Comparison of ENCODE assay signal across 9 cellular contexts in the genomic region with DNA sequence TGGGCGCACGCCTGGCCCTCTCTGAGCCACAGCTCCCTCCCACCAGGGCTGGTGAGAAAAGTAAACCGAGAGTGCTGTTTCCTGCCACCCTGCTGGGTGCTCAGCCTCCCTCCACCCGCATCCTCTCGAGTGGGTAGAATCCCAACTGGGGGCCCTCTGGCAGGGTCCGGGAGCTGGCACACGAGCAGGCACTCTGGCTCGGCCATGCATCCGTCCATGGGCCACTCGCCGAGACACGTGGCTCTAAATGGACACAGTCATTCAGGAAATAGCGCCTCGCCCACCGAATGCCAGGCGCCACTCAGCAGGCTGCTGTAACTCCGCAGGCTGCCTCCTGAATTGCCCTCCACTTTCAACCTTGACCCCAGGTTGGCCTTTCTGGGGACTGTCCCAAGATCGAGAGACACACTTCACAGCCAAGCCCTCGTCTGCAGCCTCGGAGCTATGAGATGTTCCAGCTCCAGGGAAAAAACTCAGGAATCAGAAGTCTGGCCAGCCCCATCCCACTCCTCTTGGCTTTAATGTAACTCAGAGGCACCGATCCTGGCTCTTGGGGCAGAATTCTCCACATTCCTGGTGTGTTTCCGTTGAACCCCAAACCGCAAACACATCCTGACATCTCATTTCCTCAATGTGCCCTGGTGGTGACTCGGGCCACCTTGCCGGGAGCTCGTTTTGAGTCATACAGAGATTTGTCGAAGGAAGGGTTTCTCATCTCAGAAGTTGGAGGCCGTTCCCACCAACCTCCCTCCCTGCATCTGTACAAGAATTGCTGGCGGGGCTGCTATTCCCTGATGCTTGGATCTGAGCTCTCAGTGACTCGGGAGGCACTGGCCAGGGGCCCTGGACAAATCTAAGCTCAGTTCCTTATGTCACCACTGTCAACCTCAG. TPM values are rescaled to one million over a fixed set of nuclear protein-coding genes. Genes with fewer than 3 reads are reported as not detected.
DNase-seq lines count a peak whose midpoint lies in the region; ATAC-seq, FAIRE-seq and TF ChIP-seq lines count a peak whose summit lies in the region.
"Had no signal": no experiment of that assay in that cellular context is flagged by ENCODE, and none has a peak within 500 bp of the region (broad histone marks: within the 10 kb centered on the region; RNA-seq: fewer than 3 reads in every experiment).

No MANE protein-coding gene starts in this region.

- no peaks in the 10 kb centered on the region for H3K36me3 Mint-ChIP-seq in activated B cell treated with CpG ODN at 0.5 μM for 24 hours (ENCODE audit: low read depth)

- 0 out of 2 replicates have a peak overlapping the region, but pooled peaks have one; percentile 23 for H3K4me3 ChIP-seq in ACC112 (ENCODE audit: low read depth, low read length)
- peak overlapping the region; percentile 31 for H3K4me3 ChIP-seq in effector memory CD4-positive, alpha-beta T cell (ENCODE audit: insufficient read depth, low read depth, low read length, poor library complexity, severe bottlenecking)
- peak overlapping the region in 2 of 59 donors; percentile 6 to 27 for H3K4me3 ChIP-seq in dorsolateral prefrontal cortex
- H3K4me3 ChIP-seq: thyroid gland had no signal

- POLR2A ChIA-PET in activated B cell treated with CpG ODN at 0.5 μM for 24 hours (lab: Charles Lee): interaction anchor here (0.5 to 10.8 kb wide), 19 partner anchors 9 to 493 kb away, joined by 3 to 428 read pairs (median 6); partner anchors contain the start of gene KLF2

- no peaks in the 10 kb centered on the region for H3K9me3 Mint-ChIP-seq in activated B cell treated with CpG ODN at 0.5 μM for 24 hours

- ATAC-seq in activated B cell treated with CpG ODN at 0.5 μM for 24 hours (ENCODE audit: low read depth): peak; percentile 19
- ATAC-seq in omental fat pad (ENCODE audit: low FRiP score): peak; percentile 47
- ATAC-seq in GM19023 (IDR thresholded peaks at IDR 0.05; ENCODE audit: unreplicated experiment): no peak
- no peak for ATAC-seq in HG03521 (IDR thresholded peaks at IDR 0.05; ENCODE audit: unreplicated experiment)

- TF ChIP-seq POLR2A in H54 (IDR thresholded peaks at IDR 0.05; ENCODE audit: low read depth, low read length): peak; percentile 57; the same call in 1 of the 2 replicates

- intact Hi-C loops in activated B cell treated with CpG ODN at 0.5 μM for 24 hours (cut with micrococcal nuclease): loop anchor here (1.0 kb wide), 1 partner anchor 8 kb away; no protein-coding TSS in a partner anchor
- intact Hi-C loops in dorsolateral prefrontal cortex (cut with DNase I): no loop called here

- H3K4me1 ChIP-seq in ACC112 (ENCODE audit: control insufficient read depth, insufficient read depth, low read length, unreplicated experiment): peaks cover 17% of the 10 kb centered on the region
- H3K4me1 ChIP-seq in effector memory CD4-positive, alpha-beta T cell (ENCODE audit: control insufficient read depth, insufficient read depth, low read length, poor library complexity, severe bottlenecking): peaks cover 40% of the 10 kb centered on the region

- peak overlapping the region; percentile 75 for H3K27ac Mint-ChIP-seq in activated B cell treated with CpG ODN at 0.5 μM for 24 hours

- DNase-seq in H54 (ENCODE audit: insufficient read length, low spot score) (peak; percentile 87), activated B cell treated with CpG ODN at 0.5 μM for 24 hours (no peak), omental fat pad (ENCODE audit: low spot score) (no peak), dorsolateral prefrontal cortex (no peak)
- peak in 2 of 3 donors; percentile 27 to 28 for DNase-seq in effector memory CD4-positive, alpha-beta T cell

- H3K36me3 ChIP-seq in ACC112 (ENCODE audit: insufficient read depth, low read length): no peaks in the 10 kb centered on the region
- H3K36me3 ChIP-seq in effector memory CD4-positive, alpha-beta T cell (ENCODE audit: control insufficient read depth, insufficient read depth, low read length): no peaks in the 10 kb centered on the region
- H3K36me3 ChIP-seq: thyroid gland had no signal

- H3K4me3 Mint-ChIP-seq in activated B cell treated with CpG ODN at 0.5 μM for 24 hours: peak overlapping the region; percentile 76

- no peaks in the 10 kb centered on the region for H3K27me3 ChIP-seq in ACC112 (ENCODE audit: insufficient read depth, low read length)
- no peaks in the 10 kb centered on the region for H3K27me3 ChIP-seq in effector memory CD4-positive, alpha-beta T cell (replicated peaks; ENCODE audit: control insufficient read depth, insufficient read depth, low read length, poor library complexity, severe bottlenecking)
- no peaks in the 10 kb centered on the region for H3K27me3 ChIP-seq in dorsolateral prefrontal cortex
- H3K27me3 ChIP-seq: thyroid gland had no signal

- peak overlapping the region; percentile 62 for H3K27ac ChIP-seq in ACC112 (ENCODE audit: low read depth, low read length)
- peak overlapping the region; percentile 51 for H3K27ac ChIP-seq in effector memory CD4-positive, alpha-beta T cell (ENCODE audit: insufficient read depth, low read length, poor library complexity, severe bottlenecking)
- peak overlapping the region in 5 of 59 donors; percentile 28 to 59 (median 43) for H3K27ac ChIP-seq in dorsolateral prefrontal cortex

- CTCF ChIA-PET in activated B cell treated with CpG ODN at 0.5 μM for 24 hours (lab: Charles Lee): interaction anchor here (1.0 to 2.8 kb wide), 10 partner anchors 8 to 90 kb away, joined by 3 to 15 read pairs (median 4); no protein-coding TSS in a partner anchor

- H3K9me3 ChIP-seq in effector memory CD4-positive, alpha-beta T cell (ENCODE audit: control insufficient read depth, low read length): no peaks in the 10 kb centered on the region
- H3K9me3 ChIP-seq: thyroid gland had no signal

- TF ChIP-seq CTCF in activated B cell treated with CpG ODN at 0.5 μM for 24 hours (IDR thresholded peaks at IDR 0.05): no peak
- no peak for TF ChIP-seq CTCF in omental fat pad (IDR thresholded peaks at IDR 0.05)
- TF ChIP-seq CTCF in dorsolateral prefrontal cortex (IDR thresholded peaks at IDR 0.05 in 54 of 56, conservative IDR thresholded peaks at IDR 0.05 in 2 of 56; ENCODE audit: low read depth in 1 of 56, partially characterized antibody in 56 of 56): no peak

- H3K4me1 Mint-ChIP-seq in activated B cell treated with CpG ODN at 0.5 μM for 24 hours: peaks cover 64% of the 10 kb centered on the region

- H2AFZ ChIP-seq in ACC112 (ENCODE audit: low read length, unreplicated experiment): no peak overlapping the region

- no peaks in the 10 kb centered on the region for H3K79me2 ChIP-seq in ACC112 (ENCODE audit: control insufficient read depth, insufficient read depth, low read length, unreplicated experiment)

- FAIRE-seq in H54 (lab: Jason Lieb, UNC): peak; percentile 75

- no peaks in the 10 kb centered on the region for H3K27me3 Mint-ChIP-seq in activated B cell treated with CpG ODN at 0.5 μM for 24 hours

RNA-seq across cellular contexts. Expression of gene KLF2, which starts 14.1 kb away (rescaled TPM):
- total RNA-seq in activated B cell treated with CpG ODN at 0.5 μM for 24 hours (76.8 and 87.6 TPM in 2 replicates), omental fat pad (100 to 1,000 TPM in 2 of 4 donors, 10 to 100 TPM in 2; 61.1 to 160 (median 85.9) TPM), dorsolateral prefrontal cortex (10 to 100 TPM in 102 of 120 experiments, 1 to 10 TPM in 18; 5.2 to 50.8 (median 15.6) TPM)

Comparison
In these comparisons a context has a peak if more than half of its experiments do, and no peak if none do; other contexts are left out.
1. DNase-seq: peak in H54 (single experiment) and effector memory CD4-positive, alpha-beta T cell (2 of 3); none in activated B cell treated with CpG ODN at 0.5 μM for 24 hours (single experiment), omental fat pad (single experiment) and dorsolateral prefrontal cortex (0 of 10).
2. ATAC-seq: peak in activated B cell treated with CpG ODN at 0.5 μM for 24 hours (single experiment) and omental fat pad (single experiment); none in GM19023 (single experiment) and HG03521 (single experiment).